ENCODE assay signal across 8 cellular contexts in the genomic region with DNA sequence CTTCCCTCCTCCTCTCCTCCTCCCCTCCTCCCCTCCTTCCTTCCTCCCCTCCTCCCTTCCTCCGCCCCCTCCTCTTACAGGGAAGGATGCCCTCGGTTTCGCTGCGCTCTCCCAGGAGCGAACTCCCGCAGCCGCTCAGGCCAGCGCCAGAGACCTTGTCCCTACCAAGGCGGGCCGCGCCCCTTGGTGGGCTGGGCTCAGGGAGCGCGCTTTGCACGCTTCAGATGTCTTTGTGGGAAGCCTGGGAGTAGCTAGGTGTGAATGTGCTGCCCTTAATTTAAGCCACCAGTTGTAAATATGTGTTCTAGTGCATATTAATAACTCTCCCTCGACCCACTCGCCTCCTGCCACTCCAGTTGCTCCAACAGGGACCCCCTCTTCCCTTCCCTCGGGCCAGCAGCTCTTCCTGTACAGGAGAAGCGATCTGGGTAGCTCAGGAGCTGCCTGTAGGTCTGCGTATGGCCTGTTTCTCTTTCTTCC. TPM values are rescaled to one million over a fixed set of nuclear protein-coding genes. Genes with fewer than 3 reads are reported as not detected.
A peak's percentile ranks its signal among the peaks of the same experiment; 100 is the strongest.
DNase-seq lines count a peak whose midpoint lies in the region; ATAC-seq, FAIRE-seq and TF ChIP-seq lines count a peak whose summit lies in the region.

No MANE protein-coding gene starts in this region.

- no peak for TF ChIP-seq EP300 in K562 (IDR thresholded peaks at IDR 0.05; ENCODE audit: low read length)

- no peak overlapping the region for H3K9ac ChIP-seq in K562 (ENCODE audit: insufficient read depth in 1 of 2, low read depth in 2 of 2, low read length in 2 of 2)
- H3K9ac ChIP-seq in stomach smooth muscle (ENCODE audit: low read length in 2 of 2), result peak overlapping the region in 1 of 2 donors; percentile 74

- H3K9me3 ChIP-seq in K562 (replicated peaks; ENCODE audit: control insufficient read depth, insufficient read depth, low read depth, low read length) (no peaks in the 10 kb centered on the region), stomach smooth muscle (ENCODE audit: control insufficient read depth in 2 of 2, low read length in 2 of 2) (no peaks in the 10 kb centered on the region)

- H3K27ac ChIP-seq in K562 (ENCODE audit: extremely low read depth, low read depth, low read length), result no peak overlapping the region
- H3K27ac ChIP-seq in stomach smooth muscle (ENCODE audit: low read length), result no peak overlapping the region

- 4% methylated on average over 4 of the region's 19 CpGs for WGBS in K562 (ENCODE audit: insufficient coverage, low coverage, missing lambda C conversion rate)

- no peaks in the 10 kb centered on the region for H4K20me1 ChIP-seq in K562 (replicated peaks; ENCODE audit: control insufficient read depth, insufficient read depth, low read length)

- no TSS peak for BruUV-seq in K562 (replicated peaks; lab: Mats Ljungman, UMichigan)

- 0 out of 3 replicates have a peak, but pooled peaks have one; percentile 25 for ATAC-seq in K562
- ATAC-seq in HG02623 (IDR thresholded peaks at IDR 0.05; ENCODE audit: unreplicated experiment), result no peak
- no peak for ATAC-seq in GM21360 (IDR thresholded peaks at IDR 0.05; ENCODE audit: unreplicated experiment)

- H3K36me3 ChIP-seq in K562 (ENCODE audit: control insufficient read depth, insufficient read depth, low read length), result no peaks in the 10 kb centered on the region
- H3K36me3 ChIP-seq in kidney epithelial cell (ENCODE audit: control insufficient read depth, insufficient read depth, low read length), result no peaks in the 10 kb centered on the region
- H3K36me3 ChIP-seq in stomach smooth muscle (ENCODE audit: control insufficient read depth in 2 of 2, insufficient read depth in 2 of 2, low read length in 2 of 2), result no peaks in the 10 kb centered on the region

- H3K27me3 ChIP-seq in K562 (ENCODE audit: control insufficient read depth in 2 of 2, insufficient read depth in 2 of 2, low read length in 2 of 2) (peaks cover 6 to 7% of the 10 kb centered on the region in 2 experiments; a peak in 4 of 5 replicates), kidney epithelial cell (ENCODE audit: control insufficient read depth, insufficient read depth, low read length) (no peaks in the 10 kb centered on the region), stomach smooth muscle (ENCODE audit: control insufficient read depth in 1 of 2, insufficient read depth in 2 of 2, low read length in 2 of 2) (peaks cover 2 to 6% of the 10 kb centered on the region in 2 donors)

- peak; percentile 72 for DNase-seq in NCI-H2227 (lab: John Stamatoyannopoulos, UW; ENCODE audit: unreplicated experiment)
- no peak for DNase-seq in K562 (ENCODE audit: extremely low read depth in 1 of 4, low spot score in 3 of 4)
- DNase-seq in kidney epithelial cell (ENCODE audit: low read depth), result no peak
- no peak for DNase-seq in NK-92 (lab: John Stamatoyannopoulos, UW; ENCODE audit: unreplicated experiment)

- no peaks in the 10 kb centered on the region for H3K79me2 ChIP-seq in K562 (ENCODE audit: control insufficient read depth, insufficient read depth, low read length)

- FAIRE-seq in K562 (lab: Jason Lieb, UNC), result no peak

- TF ChIP-seq POLR2A in K562 (conservative IDR thresholded peaks at IDR 0.05), result no peak

- POLR2A ChIA-PET in K562 (lab: Yijun Ruan, JAX), result no interaction called here

- H3K4me3 ChIP-seq in GM08714 (ENCODE audit: low read length), result peak overlapping the region; percentile 54; the same call in 1 of the 2 replicates
- no peak overlapping the region for H3K4me3 ChIP-seq in K562
- peak overlapping the region; percentile 71 for H3K4me3 ChIP-seq in kidney epithelial cell (ENCODE audit: low read depth, low read length)
- peak overlapping the region; percentile 64 to 79 for H3K4me3 ChIP-seq in stomach smooth muscle (ENCODE audit: low read length in 2 of 2)

- CTCF ChIA-PET in K562 (lab: Yijun Ruan, JAX; ENCODE audit: low intra/inter-chr PET ratio), result no interaction called here

- H3K9me1 ChIP-seq in K562 (ENCODE audit: control insufficient read depth, insufficient read depth, low read length), result no peaks in the 10 kb centered on the region

- peaks cover 0 to 8% of the 10 kb centered on the region in 2 experiments; a peak in 2 of 5 replicates for H3K4me1 ChIP-seq in K562 (replicated peaks in 1 of 2; ENCODE audit: control insufficient read depth in 2 of 2, insufficient read depth in 2 of 2, low read length in 2 of 2)
- H3K4me1 ChIP-seq in stomach smooth muscle (ENCODE audit: control insufficient read depth, insufficient read depth, low read length), result peaks cover 13% of the 10 kb centered on the region

- no peak for TF ChIP-seq RAD21 in K562 (CRISPR knock-in tag; conservative IDR thresholded peaks at IDR 0.05 in 1 of 2, IDR thresholded peaks at IDR 0.05 in 1 of 2)

- intact Hi-C loops in K562 (cut with micrococcal nuclease), result no loop called here

- in situ Hi-C loops in K562 (cut with MboI), result no loop called here

- no peak overlapping the region for H3K4me2 ChIP-seq in K562 (ENCODE audit: insufficient read depth, low read length)

- no peak overlapping the region for H2AFZ ChIP-seq in K562 (ENCODE audit: low read depth, low read length)

- TF ChIP-seq CTCF in K562 (IDR thresholded peaks at IDR 0.05 in 2 of 3, conservative IDR thresholded peaks at IDR 0.05 in 1 of 3; ENCODE audit: insufficient read depth in 2 of 3, low read depth in 1 of 3, low read length in 3 of 3) (no peak), kidney epithelial cell (IDR thresholded peaks at IDR 0.05; ENCODE audit: insufficient read depth, low read length, poor library complexity, severe bottlenecking) (no peak)

TF ChIP-seq in K562, 482 proteins besides CTCF, POLR2A, EP300 and RAD21 (continues in another document):
- no peak for TF ChIP-seq FOXA3 (CRISPR knock-in tag; conservative IDR thresholded peaks at IDR 0.05 in 1 of 2, IDR thresholded peaks at IDR 0.05 in 1 of 2)
- TF ChIP-seq ZNF77 (CRISPR knock-in tag; IDR thresholded peaks at IDR 0.05), result no peak
- TF ChIP-seq HSF4 (CRISPR knock-in tag; IDR thresholded peaks at IDR 0.05; ENCODE audit: borderline replicate concordance), result no peak
- TF ChIP-seq ZNF133 (CRISPR knock-in tag; IDR thresholded peaks at IDR 0.05), result no peak
- TF ChIP-seq TOE1 (IDR thresholded peaks at IDR 0.05; ENCODE audit: borderline replicate concordance), result no peak
- TF ChIP-seq TOE1 (CRISPR knock-in tag; IDR thresholded peaks at IDR 0.05; ENCODE audit: borderline replicate concordance, low read depth), result no peak
- TF ChIP-seq ZSCAN29 (IDR thresholded peaks at IDR 0.05), result no peak
- TF ChIP-seq, protein P1, sequence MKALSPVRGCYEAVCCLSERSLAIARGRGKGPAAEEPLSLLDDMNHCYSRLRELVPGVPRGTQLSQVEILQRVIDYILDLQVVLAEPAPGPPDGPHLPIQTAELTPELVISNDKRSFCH (CRISPR knock-in tag; IDR thresholded peaks at IDR 0.05), result no peak
- TF ChIP-seq, protein P1 (tag; IDR thresholded peaks at IDR 0.05), result no peak
- no peak for TF ChIP-seq NR2C2 (CRISPR knock-in tag; IDR thresholded peaks at IDR 0.05)
- no peak for TF ChIP-seq NR2C2 (tag; IDR thresholded peaks at IDR 0.05)
- TF ChIP-seq FIP1L1 (IDR thresholded peaks at IDR 0.05; ENCODE audit: low read depth, low read length, poor library complexity, severe bottlenecking), result no peak
- TF ChIP-seq CCNT2 (IDR thresholded peaks at IDR 0.05; ENCODE audit: borderline replicate concordance, extremely low read depth, insufficient read length, low read depth, low read length), result no peak

RNA-seq across cellular contexts. Expression of a gene that starts 13.4 kb away (rescaled TPM):
- 0.72 and 0.86 TPM in 2 replicates for total RNA-seq in K562 (2011; cell fraction: chromatin; rRNA removed; ENCODE audit: low replicate concordance)
- 0.50 and 0.53 TPM in 2 replicates for total RNA-seq in K562 (2011; cell fraction: nucleolus; rRNA removed)
- 0.66 and 2.0 TPM in 2 replicates for total RNA-seq in K562 (2011; cell fraction: nucleoplasm; rRNA removed)
- 0.36 and 0.65 TPM in 2 replicates for total RNA-seq in K562 (2014; rRNA removed)
- total RNA-seq in K562 (2014; rRNA removed; fragmentation: Illumina TruSeq; extraction: Trizol), result 0.32 and 0.47 TPM in 2 replicates
- total RNA-seq in K562 (2015; rRNA removed; fragmentation: Illumina TruSeq; extraction: Trizol), result 0.43 and 0.45 TPM in 2 replicates
- 0.58 and 0.60 TPM in 2 replicates for total RNA-seq in K562 (2021)
- 0.18 and 0.39 TPM in 2 replicates for polyA plus RNA-seq in K562 (2011; rRNA removed)
- 0.27 and 0.28 TPM in 2 replicates for polyA plus RNA-seq in K562 (2011; cell fraction: cytosol; rRNA removed)
- polyA plus RNA-seq in K562 (2011; cell fraction: nucleus; rRNA removed), result 0.61 and 0.79 TPM in 2 replicates
- 0.44 and 0.52 TPM in 2 replicates for polyA plus RNA-seq in K562 (2012)
- 0.43 and 0.48 TPM in 2 replicates for polyA plus RNA-seq in K562 (2014; fragmentation: Illumina TruSeq; extraction: Trizol)
- polyA plus RNA-seq in K562 (2014; fragmentation: Nextera tagmentation; extraction: Ambion mirVana), result under 1 TPM; 0.03 to 0.06 TPM
- polyA plus RNA-seq in K562 (2014; rRNA removed), result 0.17 and 0.40 TPM in 2 replicates
- polyA minus RNA-seq in K562 (2011; rRNA and poly(A)+ RNA removed), result 0.21 and 0.51 TPM in 2 replicates
- 0.10 and 0.36 TPM in 2 replicates for polyA minus RNA-seq in K562 (2011; cell fraction: cytosol; rRNA and poly(A)+ RNA removed)
- polyA minus RNA-seq in K562 (2011; cell fraction: nucleus; rRNA and poly(A)+ RNA removed), result 0.40 and 1.00 TPM in 2 replicates
- total RNA-seq in kidney epithelial cell, result 10.4 and 12.0 TPM in 2 replicates
